ENCODE assay signal across 28 cellular contexts in the genomic region with DNA sequence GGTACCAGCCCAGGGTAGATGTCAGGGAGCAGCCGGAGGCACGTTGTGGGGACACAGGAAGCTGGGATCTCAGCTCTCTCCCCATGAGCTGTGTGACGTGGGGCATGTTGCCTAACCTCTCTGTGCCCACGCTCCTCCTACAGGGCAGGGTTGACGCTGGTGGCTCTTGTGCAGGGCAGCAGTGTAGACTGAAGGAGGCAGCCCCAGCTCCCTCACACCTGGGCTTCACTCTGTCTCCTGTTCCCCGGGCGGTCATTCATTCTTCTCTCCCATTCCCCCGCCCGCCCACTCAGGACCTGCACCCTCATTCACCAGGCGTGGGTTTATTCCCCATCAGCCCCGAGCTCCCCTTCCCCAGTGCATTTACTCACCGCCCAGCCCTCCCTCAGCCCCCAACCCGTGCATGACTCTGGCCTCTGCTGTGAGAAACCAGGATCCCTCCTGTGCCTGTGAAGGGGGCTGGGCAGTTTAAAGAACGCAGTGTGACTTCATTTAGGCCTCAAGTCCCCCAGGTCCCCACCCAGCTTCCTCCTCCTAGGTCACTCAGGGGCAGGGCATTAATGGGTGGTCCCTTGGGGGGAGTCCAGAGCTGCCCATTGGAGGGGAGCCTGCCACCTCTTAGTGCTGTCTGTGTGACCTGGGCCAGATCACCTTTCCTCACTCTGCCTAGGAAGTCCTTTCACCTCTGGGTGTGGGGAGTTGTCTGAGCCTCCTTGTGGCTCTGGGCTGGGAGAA.
DNase-seq lines count a peak whose midpoint lies in the region; TF ChIP-seq lines count a peak whose summit lies in the region.
"Had no signal": no experiment of that assay in that cellular context is flagged by ENCODE, and none has a peak within 500 bp of the region (broad histone marks: within the 10 kb centered on the region; RNA-seq: fewer than 3 reads in every experiment).

No MANE protein-coding gene starts in this region.

- H3K27ac ChIP-seq in Peyer's patch (no peak overlapping the region), testis (no peak overlapping the region)
- H3K27ac ChIP-seq: heart left ventricle had no signal

- peaks cover 16% of the 10 kb centered on the region for H3K27me3 Mint-ChIP-seq in brain
- H3K27me3 Mint-ChIP-seq in mesothelial cell of epicardium (ENCODE audit: low read depth): peaks cover 71% of the 10 kb centered on the region

- no peak overlapping the region for H3K4me3 ChIP-seq in Peyer's patch
- no peak overlapping the region for H3K4me3 ChIP-seq in testis
- H3K4me3 ChIP-seq: heart left ventricle had no signal

- H3K36me3 Mint-ChIP-seq in brain (no peaks in the 10 kb centered on the region), mesothelial cell of epicardium (no peaks in the 10 kb centered on the region)
- H3K36me3 Mint-ChIP-seq: CD8-positive, alpha-beta T cell; naive B cell; stimulated activated memory B cell treated with anti-CD40 and anti-IgM and Interleukin-4, amounts not matched to agents 10 μg/mL and 1 μg/mL and 100 μg/mL, for 72 hours had no signal

- H3K27ac Mint-ChIP-seq in brain (peak overlapping the region in 4 of 5 experiments; percentile 27 to 65 (median 55)), mesothelial cell of epicardium (no peak overlapping the region)
- H3K27ac Mint-ChIP-seq: activated CD8-positive, alpha-beta T cell treated with anti-CD3 and anti-CD28 coated beads, Interleukin-2, amount 10 ng/mL, durations not matched to agents 7 days and 5 days; activated naive CD8-positive, alpha-beta T cell treated with anti-CD3 and anti-CD28 coated beads, Interleukin-2, amount 50 U/mL, for 24 hours; B cell; CD8-positive, alpha-beta T cell; stimulated activated memory B cell treated with anti-CD40 and anti-IgM and Interleukin-4, amounts not matched to agents 10 μg/mL and 1 μg/mL and 100 μg/mL, for 72 hours; T-helper 17 cell had no signal

- peaks cover 60% of the 10 kb centered on the region for H3K4me1 Mint-ChIP-seq in brain
- no peaks in the 10 kb centered on the region for H3K4me1 Mint-ChIP-seq in mesothelial cell of epicardium
- H3K4me1 Mint-ChIP-seq: activated naive CD8-positive, alpha-beta T cell treated with anti-CD3 and anti-CD28 coated beads, Interleukin-2, amount 50 U/mL, for 24 hours; B cell; naive B cell; stimulated activated memory B cell treated with anti-CD40 and anti-IgM and Interleukin-4, amounts not matched to agents 10 μg/mL and 1 μg/mL and 100 μg/mL, for 72 hours had no signal

- H3K9me3 Mint-ChIP-seq in brain (peaks cover 0 to 5% (median 0%) of the 10 kb centered on the region in 5 experiments), mesothelial cell of epicardium (no peaks in the 10 kb centered on the region)
- H3K9me3 Mint-ChIP-seq: activated naive CD8-positive, alpha-beta T cell treated with anti-CD3 and anti-CD28 coated beads, Interleukin-2, amount 50 U/mL, for 24 hours; CD8-positive, alpha-beta T cell had no signal

- H3K9me3 ChIP-seq in Peyer's patch (no peaks in the 10 kb centered on the region), testis (no peaks in the 10 kb centered on the region)
- H3K9me3 ChIP-seq: heart left ventricle had no signal

- H3K4me1 ChIP-seq in Peyer's patch (no peaks in the 10 kb centered on the region), testis (no peaks in the 10 kb centered on the region)
- H3K4me1 ChIP-seq: heart left ventricle had no signal

- DNase-seq in Peyer's patch: peak in 2 of 3 donors; percentile 24 to 25
- DNase-seq in mesothelial cell of epicardium (ENCODE audit: low spot score in 2 of 2, unreplicated experiment in 2 of 2): peak; percentile 16 to 29
- DNase-seq in testis: peak; percentile 7
- DNase-seq in posterior vena cava (ENCODE audit: low spot score): no peak
- no peak for DNase-seq in stimulated activated CD4-positive, alpha-beta T cell treated with anti-CD3 and anti-CD28 coated beads, Interleukin-2, amount 100 ng/mL, for 24 hours
- no peak for DNase-seq in NCI-H2107 treated with DMSO at 0.1 percent for 48 hours (lab: John Stamatoyannopoulos, UW; ENCODE audit: unreplicated experiment)
- DNase-seq: ACHN; activated CD4-positive, alpha-beta T cell treated with anti-CD3 and anti-CD28 coated beads for 1 hour; activated CD8-positive, alpha-beta T cell treated with anti-CD3 and anti-CD28 coated beads, Interleukin-2, amount 10 ng/mL, durations not matched to agents 7 days and 5 days; activated naive CD4-positive, alpha-beta T cell; activated naive CD8-positive, alpha-beta T cell treated with anti-CD3 and anti-CD28 coated beads, Interleukin-2, amount 50 U/mL, for 24 hours; activated T-cell treated with anti-CD3 and anti-CD28 coated beads, Interleukin-2, amount 50 U/mL, for 48 hours; caudate nucleus; foreskin melanocyte; heart left ventricle; kidney; midbrain; naive B cell; NCI-H1092 treated with DMSO at 0.1 percent for 48 hours; NCI-H1694 treated with DMSO at 0.1 percent for 48 hours; NCI-H2171 treated with DMSO at 0.1 percent for 48 hours; NCI-H510A; nucleus accumbens; T-helper 17 cell had no signal

- intact Hi-C loops in testis (cut with DNase I; ENCODE audit: low total_unique reads) (no loop called here), posterior vena cava (cut with DNase I) (no loop called here)

- WGBS in testis, 2 donors: 74 to 84% methylated on average over 14 of the region's 14 CpGs

- no peak for TF ChIP-seq POLR2A in Peyer's patch (IDR thresholded peaks at IDR 0.05)
- TF ChIP-seq POLR2A in testis (IDR thresholded peaks at IDR 0.05): no peak

- H3K36me3 ChIP-seq in Peyer's patch (no peaks in the 10 kb centered on the region), testis (ENCODE audit: low read depth, missing control alignments) (no peaks in the 10 kb centered on the region)
- H3K36me3 ChIP-seq: heart left ventricle had no signal

- H3K27me3 ChIP-seq in Peyer's patch (no peaks in the 10 kb centered on the region), testis (no peaks in the 10 kb centered on the region)

- TF ChIP-seq CTCF in Peyer's patch (IDR thresholded peaks at IDR 0.05) (no peak), brain (conservative IDR thresholded peaks at IDR 0.05) (no peak), mesothelial cell of epicardium (IDR thresholded peaks at IDR 0.05; ENCODE audit: unreplicated experiment) (no peak), testis (IDR thresholded peaks at IDR 0.05) (no peak)

- H3K4me3 Mint-ChIP-seq in brain (no peak overlapping the region), mesothelial cell of epicardium (no peak overlapping the region)
- H3K4me3 Mint-ChIP-seq: activated CD8-positive, alpha-beta T cell treated with anti-CD3 and anti-CD28 coated beads, Interleukin-2, amount 10 ng/mL, durations not matched to agents 7 days and 5 days; activated naive CD8-positive, alpha-beta T cell treated with anti-CD3 and anti-CD28 coated beads, Interleukin-2, amount 50 U/mL, for 24 hours; B cell; CD8-positive, alpha-beta T cell; naive B cell; stimulated activated memory B cell treated with anti-CD40 and anti-IgM and Interleukin-4, amounts not matched to agents 10 μg/mL and 1 μg/mL and 100 μg/mL, for 72 hours; T-helper 17 cell had no signal

Comparison
In these comparisons a context has a peak if more than half of its experiments do, and no peak if none do; other contexts are left out.
1. DNase-seq: peak in Peyer's patch (2 of 3), mesothelial cell of epicardium (2 of 2) and testis (single experiment); none in posterior vena cava (single experiment), stimulated activated CD4-positive, alpha-beta T cell treated with anti-CD3 and anti-CD28 coated beads, Interleukin-2, amount 100 ng/mL, for 24 hours (0 of 2) and NCI-H2107 treated with DMSO at 0.1 percent for 48 hours (single experiment).